1 cellular context compared by ENCODE assay signal in the genomic region with DNA sequence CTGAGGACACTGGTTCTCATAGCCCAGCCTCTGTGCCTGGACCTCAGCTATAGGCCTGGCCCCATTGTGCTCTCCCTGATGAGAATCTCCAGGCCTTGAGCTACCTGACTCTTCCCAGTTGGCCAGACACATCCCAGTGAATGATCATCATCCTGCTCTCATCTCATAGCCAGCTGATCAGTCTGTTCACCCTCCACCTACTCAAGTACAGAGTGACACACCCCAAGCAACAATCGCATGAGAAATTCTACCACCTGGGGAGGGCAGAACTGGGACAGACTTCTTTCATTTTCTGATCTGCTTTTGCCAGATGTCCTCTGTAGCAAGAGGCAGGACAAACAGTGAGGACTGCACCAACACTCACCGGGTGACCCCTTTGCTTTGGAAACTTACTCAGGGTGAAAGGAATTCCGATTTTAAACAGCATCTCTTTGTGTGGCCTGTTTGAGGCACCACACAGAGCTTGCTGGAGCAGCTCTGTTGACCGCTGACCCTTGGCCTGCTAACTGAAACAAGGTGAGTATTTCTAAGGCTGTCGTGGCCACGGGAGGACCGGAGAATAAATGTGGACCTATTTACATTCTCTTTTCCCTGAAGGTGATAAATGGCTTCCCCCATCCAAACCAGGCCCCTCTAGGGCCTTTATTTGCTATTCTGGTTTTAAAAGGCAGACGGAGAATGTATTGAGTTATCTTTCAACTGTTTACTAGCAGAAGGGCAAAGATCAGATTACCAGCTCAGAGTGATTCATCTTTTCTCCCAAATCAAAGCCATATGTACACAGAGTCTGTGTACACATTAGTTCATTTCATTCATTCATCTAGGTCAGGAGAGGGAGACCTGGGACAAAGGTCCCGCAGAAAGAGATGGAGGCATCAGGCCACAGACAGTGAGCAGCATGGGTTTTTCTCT.
TF ChIP-seq lines count a peak whose summit lies in the region.

No MANE protein-coding gene starts in this region.

TF ChIP-seq in HepG2, 621 proteins besides CTCF, POLR2A, EP300 and RAD21 (continued from another document):
- TF ChIP-seq ZNF281 (CRISPR knock-in tag; IDR thresholded peaks at IDR 0.05; ENCODE audit: borderline replicate concordance) (peak; percentile 87), ZNF451 (CRISPR knock-in tag; IDR thresholded peaks at IDR 0.05) (no peak), HIVEP1 (CRISPR knock-in tag; IDR thresholded peaks at IDR 0.05) (peak; percentile 80), ZBTB38 (CRISPR knock-in tag; IDR thresholded peaks at IDR 0.05) (no peak; the same call in 1 of the 2 replicates), CCDC6 (CRISPR knock-in tag; IDR thresholded peaks at IDR 0.05) (0 out of 2 replicates have a peak, but pooled peaks have one; percentile 52), PAXIP1 (CRISPR knock-in tag; conservative IDR thresholded peaks at IDR 0.05) (peak; percentile 100), ZMAT3 (CRISPR knock-in tag; conservative IDR thresholded peaks at IDR 0.05) (peak; percentile 76), ZNF644 (CRISPR knock-in tag; IDR thresholded peaks at IDR 0.05; ENCODE audit: low read depth) (peak; percentile 26; the same call in 1 of the 2 replicates), TSC22D2 (CRISPR knock-in tag; IDR thresholded peaks at IDR 0.05; ENCODE audit: borderline replicate concordance) (peak; percentile 59; the same call in 1 of the 2 replicates), NCOA1 (CRISPR knock-in tag; IDR thresholded peaks at IDR 0.05) (peak; percentile 44; the same call in 1 of the 2 replicates), RXRB (CRISPR knock-in tag; IDR thresholded peaks at IDR 0.05; ENCODE audit: borderline replicate concordance) (peak; percentile 99), RARA (CRISPR knock-in tag; IDR thresholded peaks at IDR 0.05) (peak; percentile 94; the same call in 1 of the 2 replicates), MAFK (conservative IDR thresholded peaks at IDR 0.05 in 1 of 2, IDR thresholded peaks at IDR 0.05 in 1 of 2; ENCODE audit: low read length in 2 of 2) (peak in 1 of 2 experiments; percentile 9; a peak in 1 of 4 replicates), NR2F6 (IDR thresholded peaks at IDR 0.05) (peak; percentile 97), NR2F6 (CRISPR knock-in tag; IDR thresholded peaks at IDR 0.05) (peak; percentile 91), NCOR1 (IDR thresholded peaks at IDR 0.05; ENCODE audit: borderline replicate concordance, low read length) (peak; percentile 98), ZBTB1 (CRISPR knock-in tag; IDR thresholded peaks at IDR 0.05; ENCODE audit: borderline replicate concordance) (no peak), CEBPG (CRISPR knock-in tag; IDR thresholded peaks at IDR 0.05) (peak; percentile 76), NFE2 (CRISPR knock-in tag; IDR thresholded peaks at IDR 0.05) (no peak), ZBTB37 (CRISPR knock-in tag; IDR thresholded peaks at IDR 0.05) (0 out of 2 replicates have a peak, but pooled peaks have one; percentile 62), IRF2 (CRISPR knock-in tag; IDR thresholded peaks at IDR 0.05) (no peak; the same call in 1 of the 2 replicates), SYNCRIP (IDR thresholded peaks at IDR 0.05; ENCODE audit: insufficient read depth, low read depth, low read length) (no peak), ZFP36L2 (CRISPR knock-in tag; IDR thresholded peaks at IDR 0.05) (0 out of 2 replicates have a peak, but pooled peaks have one; percentile 29), SMC3 (IDR thresholded peaks at IDR 0.05; ENCODE audit: low read length) (peak; percentile 10), FOXA3 (CRISPR knock-in tag; IDR thresholded peaks at IDR 0.05) (peak; percentile 99), ZNF292 (CRISPR knock-in tag; IDR thresholded peaks at IDR 0.05; ENCODE audit: borderline replicate concordance, low read depth) (no peak; the same call in 1 of the 2 replicates), ZZZ3 (CRISPR knock-in tag; IDR thresholded peaks at IDR 0.05; ENCODE audit: borderline replicate concordance) (peak; percentile 28; the same call in 1 of the 2 replicates), ZNF138 (CRISPR knock-in tag; IDR thresholded peaks at IDR 0.05; ENCODE audit: low read depth) (no peak), JUN (CRISPR knock-in tag; IDR thresholded peaks at IDR 0.05) (peak; percentile 97), STAT5B (CRISPR knock-in tag; IDR thresholded peaks at IDR 0.05) (peak; percentile 26; the same call in 1 of the 2 replicates), E2F2 (CRISPR knock-in tag; IDR thresholded peaks at IDR 0.05; ENCODE audit: borderline replicate concordance) (no peak), SP4 (CRISPR knock-in tag; IDR thresholded peaks at IDR 0.05) (no peak; the same call in 1 of the 2 replicates), ZNF629 (CRISPR knock-in tag; conservative IDR thresholded peaks at IDR 0.05) (peak; percentile 5; the same call in 1 of the 2 replicates), ZSCAN31 (CRISPR knock-in tag; IDR thresholded peaks at IDR 0.05; ENCODE audit: low read depth) (peak; percentile 75; the same call in 1 of the 2 replicates), ETV5 (CRISPR knock-in tag; IDR thresholded peaks at IDR 0.05; ENCODE audit: borderline replicate concordance) (peak; percentile 85)
- TF ChIP-seq, protein P1, sequence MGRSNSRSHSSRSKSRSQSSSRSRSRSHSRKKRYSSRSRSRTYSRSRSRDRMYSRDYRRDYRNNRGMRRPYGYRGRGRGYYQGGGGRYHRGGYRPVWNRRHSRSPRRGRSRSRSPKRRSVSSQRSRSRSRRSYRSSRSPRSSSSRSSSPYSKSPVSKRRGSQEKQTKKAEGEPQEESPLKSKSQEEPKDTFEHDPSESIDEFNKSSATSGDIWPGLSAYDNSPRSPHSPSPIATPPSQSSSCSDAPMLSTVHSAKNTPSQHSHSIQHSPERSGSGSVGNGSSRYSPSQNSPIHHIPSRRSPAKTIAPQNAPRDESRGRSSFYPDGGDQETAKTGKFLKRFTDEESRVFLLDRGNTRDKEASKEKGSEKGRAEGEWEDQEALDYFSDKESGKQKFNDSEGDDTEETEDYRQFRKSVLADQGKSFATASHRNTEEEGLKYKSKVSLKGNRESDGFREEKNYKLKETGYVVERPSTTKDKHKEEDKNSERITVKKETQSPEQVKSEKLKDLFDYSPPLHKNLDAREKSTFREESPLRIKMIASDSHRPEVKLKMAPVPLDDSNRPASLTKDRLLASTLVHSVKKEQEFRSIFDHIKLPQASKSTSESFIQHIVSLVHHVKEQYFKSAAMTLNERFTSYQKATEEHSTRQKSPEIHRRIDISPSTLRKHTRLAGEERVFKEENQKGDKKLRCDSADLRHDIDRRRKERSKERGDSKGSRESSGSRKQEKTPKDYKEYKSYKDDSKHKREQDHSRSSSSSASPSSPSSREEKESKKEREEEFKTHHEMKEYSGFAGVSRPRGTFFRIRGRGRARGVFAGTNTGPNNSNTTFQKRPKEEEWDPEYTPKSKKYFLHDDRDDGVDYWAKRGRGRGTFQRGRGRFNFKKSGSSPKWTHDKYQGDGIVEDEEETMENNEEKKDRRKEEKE (IDR thresholded peaks at IDR 0.05) = no peak
- TF ChIP-seq, protein P2, sequence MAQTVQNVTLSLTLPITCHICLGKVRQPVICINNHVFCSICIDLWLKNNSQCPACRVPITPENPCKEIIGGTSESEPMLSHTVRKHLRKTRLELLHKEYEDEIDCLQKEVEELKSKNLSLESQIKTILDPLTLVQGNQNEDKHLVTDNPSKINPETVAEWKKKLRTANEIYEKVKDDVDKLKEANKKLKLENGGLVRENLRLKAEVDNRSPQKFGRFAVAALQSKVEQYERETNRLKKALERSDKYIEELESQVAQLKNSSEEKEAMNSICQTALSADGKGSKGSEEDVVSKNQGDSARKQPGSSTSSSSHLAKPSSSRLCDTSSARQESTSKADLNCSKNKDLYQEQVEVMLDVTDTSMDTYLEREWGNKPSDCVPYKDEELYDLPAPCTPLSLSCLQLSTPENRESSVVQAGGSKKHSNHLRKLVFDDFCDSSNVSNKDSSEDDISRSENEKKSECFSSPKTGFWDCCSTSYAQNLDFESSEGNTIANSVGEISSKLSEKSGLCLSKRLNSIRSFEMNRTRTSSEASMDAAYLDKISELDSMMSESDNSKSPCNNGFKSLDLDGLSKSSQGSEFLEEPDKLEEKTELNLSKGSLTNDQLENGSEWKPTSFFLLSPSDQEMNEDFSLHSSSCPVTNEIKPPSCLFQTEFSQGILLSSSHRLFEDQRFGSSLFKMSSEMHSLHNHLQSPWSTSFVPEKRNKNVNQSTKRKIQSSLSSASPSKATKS (CRISPR knock-in tag; IDR thresholded peaks at IDR 0.05) = peak; percentile 82; the same call in 1 of the 2 replicates
